ENCODE assay signal across 8 cellular contexts in the genomic region with DNA sequence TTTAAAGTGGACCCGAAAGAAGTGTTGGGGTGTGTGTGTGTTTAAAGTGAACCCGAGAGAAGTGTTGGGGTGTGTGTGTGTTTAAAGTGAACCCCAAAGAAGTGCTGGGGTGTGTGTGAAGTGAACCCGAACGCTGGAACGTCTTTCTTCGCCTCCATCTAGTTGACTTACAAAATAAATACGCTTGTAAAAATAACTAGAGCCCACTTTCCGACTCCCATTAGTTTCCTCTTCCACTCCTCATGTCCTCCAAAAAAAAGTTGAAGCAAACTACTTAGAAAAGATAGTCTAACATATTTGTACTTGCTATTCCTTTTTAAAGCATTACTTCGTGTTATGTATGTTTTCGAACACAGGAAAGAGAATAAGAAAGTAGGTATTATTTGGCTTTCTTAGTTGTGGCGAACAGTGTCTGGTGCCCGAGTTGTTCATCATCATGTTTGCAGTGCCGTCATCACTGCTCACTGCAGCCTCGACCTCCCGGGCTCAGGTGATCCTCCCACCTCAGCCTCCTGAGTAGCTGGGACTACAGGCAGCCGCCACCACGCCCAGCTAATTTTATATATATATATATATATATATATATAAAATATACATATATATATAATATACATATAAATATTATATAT. TPM values are rescaled to one million over a fixed set of nuclear protein-coding genes. Genes with fewer than 3 reads are reported as not detected.
DNase-seq lines count a peak whose midpoint lies in the region; ATAC-seq and TF ChIP-seq lines count a peak whose summit lies in the region.

No MANE protein-coding gene starts in this region.

- H3K4me3 ChIP-seq in BE2C (ENCODE audit: low read depth, low read length) (peak overlapping the region; percentile 91), esophagus muscularis mucosa (peak overlapping the region; percentile 80 to 96 (median 88))

- TF ChIP-seq POLR2A in esophagus muscularis mucosa (IDR thresholded peaks at IDR 0.05; ENCODE audit: low read depth): no peak

- DNase-seq in BE2C: no peak
- peak; percentile 42 for DNase-seq in activated CD4-positive, alpha-beta T cell treated with anti-CD3 and anti-CD28 coated beads, Interleukin-2, amount 50 U/mL, for 1 hour
- DNase-seq in esophagus muscularis mucosa (ENCODE audit: extremely low spot score): no peak
- peak; percentile 28 for DNase-seq in pons (ENCODE audit: low spot score)
- no peak for DNase-seq in HCEC 1CT
- DNase-seq in G401 (ENCODE audit: low spot score): no peak
- no peak for DNase-seq in NCI-H128 (lab: John Stamatoyannopoulos, UW; ENCODE audit: unreplicated experiment)

- ATAC-seq in HG02885 (IDR thresholded peaks at IDR 0.05; ENCODE audit: poor library complexity, unreplicated experiment): peak; percentile 2

- peak overlapping the region; percentile 93 to 98 (median 96) for H3K27ac ChIP-seq in esophagus muscularis mucosa (replicated peaks in 1 of 4)

- in situ Hi-C loops in G401 (cut with HindIII; ENCODE audit: low sequenced_read_pairs): no loop called here

- TF ChIP-seq CTCF in BE2C (IDR thresholded peaks at IDR 0.05; ENCODE audit: low read depth, low read length): no peak
- TF ChIP-seq CTCF in esophagus muscularis mucosa (IDR thresholded peaks at IDR 0.05): no peak

- H3K4me1 ChIP-seq in BE2C: no peaks in the 10 kb centered on the region
- peaks cover 28 to 49% (median 44%) of the 10 kb centered on the region in 4 donors for H3K4me1 ChIP-seq in esophagus muscularis mucosa

- H3K9me3 ChIP-seq in BE2C: no peaks in the 10 kb centered on the region
- H3K9me3 ChIP-seq in esophagus muscularis mucosa: no peaks in the 10 kb centered on the region

- TF ChIP-seq EP300 in esophagus muscularis mucosa (IDR thresholded peaks at IDR 0.05): no peak

- intact Hi-C loops in esophagus muscularis mucosa (cut with DNase I): loop anchor here (5.0 kb wide), 1 partner anchor 40 kb away; no protein-coding TSS in a partner anchor

- H3K27me3 ChIP-seq in BE2C: no peaks in the 10 kb centered on the region
- no peaks in the 10 kb centered on the region for H3K27me3 ChIP-seq in esophagus muscularis mucosa

- H3K36me3 ChIP-seq in BE2C (no peaks in the 10 kb centered on the region; the same call in 1 of the 2 replicates), esophagus muscularis mucosa (peaks cover 0 to 8% (median 3%) of the 10 kb centered on the region in 4 donors)

- WGBS in esophagus muscularis mucosa: 21% methylated on average over 17 of the region's 17 CpGs

RNA-seq across cellular contexts. Expression of a gene that starts 1.1 kb away (rescaled TPM):
- polyA plus RNA-seq in BE2C (2012; ENCODE audit: insufficient read depth, insufficient read length, low read depth): 9.4 TPM
- 100 to 1,000 TPM in 1 of 4 donors, 10 to 100 TPM in 3; 34.6 to 160 (median 55.2) TPM for total RNA-seq in esophagus muscularis mucosa
- total RNA-seq in G401 (2014; rRNA removed; shearing (Covaris generic)): 24.6 and 27.0 TPM in 2 replicates

RNA-seq across cellular contexts. Expression of a gene that starts 42.5 kb away (rescaled TPM):
- polyA plus RNA-seq in BE2C (2012; ENCODE audit: insufficient read depth, insufficient read length, low read depth): 53.4 TPM
- 100 to 1,000 TPM in 2 of 4 donors, 10 to 100 TPM in 2; 57.7 to 111 (median 85.6) TPM for total RNA-seq in esophagus muscularis mucosa
- 42.6 and 94.6 TPM in 2 replicates for total RNA-seq in G401 (2014; rRNA removed; shearing (Covaris generic))

RNA-seq across cellular contexts. Expression of a gene that starts 55.4 kb away (rescaled TPM):
- polyA plus RNA-seq in BE2C (2012; ENCODE audit: insufficient read depth, insufficient read length, low read depth): 17.1 TPM
- 10 to 100 TPM; 45.7 to 76.7 (median 69.8) TPM for total RNA-seq in esophagus muscularis mucosa
- 3.8 and 9.4 TPM in 2 replicates for total RNA-seq in G401 (2014; rRNA removed; shearing (Covaris generic))

Comparison
In these comparisons a context has a peak if more than half of its experiments do, and no peak if none do; other contexts are left out.
1. DNase-seq: peak in activated CD4-positive, alpha-beta T cell treated with anti-CD3 and anti-CD28 coated beads, Interleukin-2, amount 50 U/mL, for 1 hour (single experiment) and pons (single experiment); none in BE2C (single experiment), esophagus muscularis mucosa (single experiment), HCEC 1CT (single experiment), G401 (single experiment) and NCI-H128 (single experiment).